In genomic region chr9:136949817-136950655, GRCh38 we compare ENCODE assay signal across 8 cellular contexts. TPM values are rescaled to one million over a fixed set of nuclear protein-coding genes. Genes with fewer than 3 reads are reported as not detected.
DNase-seq lines count a peak whose midpoint lies in the region; ATAC-seq and TF ChIP-seq lines count a peak whose summit lies in the region.

No MANE protein-coding gene starts in this region.

- no peaks in the 10 kb centered on the region for H3K27me3 ChIP-seq in prostate gland (replicated peaks; ENCODE audit: insufficient read depth)

- peak; percentile 47 for TF ChIP-seq CTCF in GM12874 (IDR thresholded peaks at IDR 0.05; ENCODE audit: insufficient read depth, low read depth, low read length)
- TF ChIP-seq CTCF in prostate gland (IDR thresholded peaks at IDR 0.05) = peak in 3 of 4 experiments; percentile 10 to 55 (median 55)

- peak; percentile 83 for ATAC-seq in HG02759 (IDR thresholded peaks at IDR 0.05; ENCODE audit: unreplicated experiment)
- ATAC-seq in left ventricle myocardium superior = peak; percentile 90

- H3K36me3 ChIP-seq in prostate gland (no peaks in the 10 kb centered on the region), urinary bladder (ENCODE audit: insufficient read depth) (no peaks in the 10 kb centered on the region)

- H3K4me1 ChIP-seq in prostate gland (replicated peaks) (no peaks in the 10 kb centered on the region), urinary bladder (ENCODE audit: insufficient read depth) (no peaks in the 10 kb centered on the region)

- intact Hi-C loops in left ventricle myocardium superior (cut with micrococcal nuclease) (no loop called here), prostate gland (cut with DNase I) (loop anchor here (5.0 kb wide), 2 partner anchors 82 to 158 kb away; partner anchors contain the start of genes FUT7 and TMEM141)

- 3% methylated on average over 53 of the region's 63 CpGs for WGBS in prostate gland
- 2% methylated on average over 63 of the region's 63 CpGs for WGBS in urinary bladder

- H3K9me3 ChIP-seq in prostate gland = no peaks in the 10 kb centered on the region

- peak; percentile 93 for DNase-seq in NCI-H128 (lab: John Stamatoyannopoulos, UW; ENCODE audit: unreplicated experiment)
- peak; percentile 95 for DNase-seq in T follicular helper cell (ENCODE audit: low read depth)
- DNase-seq in amniotic stem cell (lab: John Stamatoyannopoulos, UW) = peak; percentile 57
- peak; percentile 98 for DNase-seq in left ventricle myocardium superior
- peak; percentile 95 for DNase-seq in prostate gland (ENCODE audit: low spot score)

- peak overlapping the region; percentile 83 to 86 for H3K27ac ChIP-seq in prostate gland
- H3K27ac ChIP-seq in urinary bladder (ENCODE audit: low read depth) = peak overlapping the region; percentile 71

- TF ChIP-seq POLR2A in prostate gland (IDR thresholded peaks at IDR 0.05) = peak; percentile 86

- peak overlapping the region; percentile 58 to 61 for H3K4me3 ChIP-seq in prostate gland
- H3K4me3 ChIP-seq in urinary bladder (ENCODE audit: low read depth, low read length) = peak overlapping the region; percentile 49

RNA-seq across cellular contexts. Expression of gene LCN12, which starts 2.0 kb away (rescaled TPM):
- total RNA-seq in left ventricle myocardium superior (3.6 TPM), prostate gland (10 to 100 TPM in 1 of 2 donors, 1 to 10 TPM in 1; 4.1 to 13.7 TPM), urinary bladder (not detected)
- polyA plus RNA-seq in urinary bladder = 0.41 TPM

RNA-seq across cellular contexts. Expression of gene C8G, which starts 5.0 kb away (rescaled TPM):
- total RNA-seq in left ventricle myocardium superior = 2.2 TPM
- total RNA-seq in prostate gland = not detected
- 1.0 TPM for total RNA-seq in urinary bladder
- polyA plus RNA-seq in urinary bladder = 1.2 TPM

RNA-seq across cellular contexts. Expression of gene FBXW5, which starts 5.5 kb away (rescaled TPM):
- total RNA-seq in left ventricle myocardium superior = 162 TPM
- 100 to 1,000 TPM; 199 to 304 TPM for total RNA-seq in prostate gland
- total RNA-seq in urinary bladder = 47.5 TPM
- 151 TPM for polyA plus RNA-seq in urinary bladder

RNA-seq across cellular contexts. Expression of gene PTGDS, which starts 27.3 kb away (rescaled TPM):
- total RNA-seq in left ventricle myocardium superior (5,424 TPM), prostate gland (1,000 to 10,000 TPM in 1 of 2 donors, 10 to 100 TPM in 1; 59.4 to 5,242 TPM), urinary bladder (3.3 TPM)
- polyA plus RNA-seq in urinary bladder = 71.8 TPM

RNA-seq across cellular contexts. Expression of gene LCNL1, which starts 32.8 kb away (rescaled TPM):
- total RNA-seq in left ventricle myocardium superior (18.3 TPM), prostate gland (10 to 100 TPM in 1 of 2 donors, under 1 TPM in 1; 0.41 to 22.5 TPM), urinary bladder (0.11 TPM)
- polyA plus RNA-seq in urinary bladder = 0.30 TPM

Comparison
In these comparisons a context has a peak if more than half of its experiments do, and no peak if none do; other contexts are left out.
1. Peak in every context shown above with its lines: DNase-seq, ATAC-seq, H3K4me3 ChIP-seq and H3K27ac ChIP-seq.